Comparison of ENCODE assay signal across 13 cellular contexts in the genomic region with DNA sequence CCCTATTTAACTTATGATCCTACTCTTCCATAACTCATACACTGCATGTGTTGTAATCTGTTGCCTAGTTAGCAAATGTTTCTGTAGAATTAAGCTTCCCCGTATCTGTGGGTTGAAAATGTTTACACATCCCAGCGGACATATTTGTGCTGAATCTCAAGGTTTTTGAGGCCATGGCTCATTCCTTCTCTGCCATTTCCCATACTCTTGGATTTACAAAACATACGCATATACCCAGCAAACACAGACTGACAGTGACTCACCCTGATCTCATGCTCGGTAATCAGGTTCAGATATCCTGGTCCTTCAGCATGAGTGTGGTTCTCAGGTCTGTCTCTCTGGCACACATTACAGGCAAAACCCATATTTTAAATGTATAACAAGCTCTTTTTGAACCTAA. TPM values are rescaled to one million over a fixed set of nuclear protein-coding genes. Genes with fewer than 3 reads are reported as not detected.
A peak's percentile ranks its signal among the peaks of the same experiment; 100 is the strongest.
DNase-seq lines count a peak whose midpoint lies in the region; ATAC-seq and TF ChIP-seq lines count a peak whose summit lies in the region.
"Had no signal": no experiment of that assay in that cellular context is flagged by ENCODE, and none has a peak within 500 bp of the region (broad histone marks: within the 10 kb centered on the region; RNA-seq: fewer than 3 reads in every experiment).

No MANE protein-coding gene starts in this region.

- H3K36me3 ChIP-seq in thyroid gland = no peaks in the 10 kb centered on the region
- H3K36me3 ChIP-seq: heart right ventricle had no signal

- ATAC-seq in HG03135 (IDR thresholded peaks at IDR 0.05; ENCODE audit: unreplicated experiment) = no peak
- ATAC-seq: heart right ventricle, Right ventricle myocardium inferior had no signal

- 84 to 88% methylated on average over 4 of the region's 4 CpGs for WGBS in thyroid gland, 2 donors

- no peak overlapping the region for H3K4me3 ChIP-seq in fibroblast of the aortic adventitia (ENCODE audit: low read depth, low read length)
- no peak overlapping the region for H3K4me3 ChIP-seq in thyroid gland (replicated peaks in 1 of 3)
- H3K4me3 ChIP-seq: heart right ventricle had no signal

- TF ChIP-seq CTCF in fibroblast of the aortic adventitia (IDR thresholded peaks at IDR 0.05; ENCODE audit: insufficient read depth, low read length) (no peak), thyroid gland (IDR thresholded peaks at IDR 0.05) (no peak)

- no peaks in the 10 kb centered on the region for H3K27me3 ChIP-seq in thyroid gland
- H3K27me3 ChIP-seq: heart right ventricle had no signal

- H3K9me3 ChIP-seq in thyroid gland = no peaks in the 10 kb centered on the region

- intact Hi-C loops in thyroid gland (cut with DNase I) = no loop called here

- TF ChIP-seq POLR2A in thyroid gland (IDR thresholded peaks at IDR 0.05) = no peak

- peak overlapping the region; percentile 35 to 50 (median 43) for H3K27ac ChIP-seq in thyroid gland
- H3K27ac ChIP-seq: heart right ventricle had no signal

- DNase-seq in HPDE6-E6E7 (ENCODE audit: extremely low spot score) = peak; percentile 70
- DNase-seq in amniotic epithelial cell (ENCODE audit: low read depth) = peak; percentile 100
- peak; percentile 85 for DNase-seq in fibroblast of the aortic adventitia (ENCODE audit: low read depth)
- no peak for DNase-seq in thyroid gland
- no peak for DNase-seq in NCI-H187 (lab: John Stamatoyannopoulos, UW)
- no peak for DNase-seq in HK-2 (ENCODE audit: unreplicated experiment)
- DNase-seq: activated CD4-positive, CD25-positive, alpha-beta regulatory T cell treated with anti-CD3 and anti-CD28 coated beads, Interleukin-2, amount 50 U/mL, for 72 hours; DMS 273 treated with DMSO at 0.1 percent for 48 hours; heart right ventricle; NCI-H510A treated with DMSO at 0.1 percent for 48 hours; posterior cingulate gyrus had no signal

- H3K4me1 ChIP-seq in thyroid gland = peaks cover 46 to 59% of the 10 kb centered on the region in 2 donors
- H3K4me1 ChIP-seq: heart right ventricle had no signal

RNA-seq across cellular contexts. Expression of gene AGPAT4, which starts 58.7 kb away (rescaled TPM):
- total RNA-seq in fibroblast of the aortic adventitia (ENCODE audit: low replicate concordance) (5.5 and 11.6 TPM in 2 replicates), thyroid gland (10 to 100 TPM in 1 of 4 donors, 1 to 10 TPM in 3; 6.1 to 12.8 (median 6.9) TPM)

Comparison
In these comparisons a context has a peak if more than half of its experiments do, and no peak if none do; other contexts are left out.
1. DNase-seq: peak in HPDE6-E6E7 (single experiment), amniotic epithelial cell (single experiment) and fibroblast of the aortic adventitia (single experiment); none in thyroid gland (0 of 2), NCI-H187 (0 of 2) and HK-2 (single experiment).